Comparison of ENCODE assay signal across 9 cellular contexts in genomic region chr14:56002876-56003625, GRCh38.
DNase-seq lines count a peak whose midpoint lies in the region; ATAC-seq, FAIRE-seq and TF ChIP-seq lines count a peak whose summit lies in the region.
"Had no signal": no experiment of that assay in that cellular context is flagged by ENCODE, and none has a peak within 500 bp of the region (broad histone marks: within the 10 kb centered on the region; RNA-seq: fewer than 3 reads in every experiment).

No MANE protein-coding gene starts in this region.

- in situ Hi-C loops in GM13976 (cut with MboI; ENCODE audit: low sequenced_read_pairs, unreplicated experiment): no loop called here

- ATAC-seq in GM18511 (IDR thresholded peaks at IDR 0.05; ENCODE audit: unreplicated experiment) (peak; percentile 71), HG02798 (IDR thresholded peaks at IDR 0.05; ENCODE audit: poor library complexity, unreplicated experiment) (peak; percentile 61), memory B cell (ENCODE audit: low read depth) (peak; percentile 35), GM18858 (IDR thresholded peaks at IDR 0.05; ENCODE audit: unreplicated experiment) (no peak)

- H3K4me3 ChIP-seq in testis: no peak overlapping the region

- H3K27ac ChIP-seq in testis: no peak overlapping the region
- H3K27ac ChIP-seq: VCaP had no signal

- FAIRE-seq in D721Med (lab: Jason Lieb, UNC): no peak

- H3K27me3 ChIP-seq in testis: no peaks in the 10 kb centered on the region

- no peaks in the 10 kb centered on the region for H3K4me1 ChIP-seq in testis

- H3K27ac Mint-ChIP-seq in memory B cell: no peak overlapping the region

- peaks cover 1% of the 10 kb centered on the region for H3K9me3 Mint-ChIP-seq in memory B cell

- WGBS in testis, 2 donors: 81 to 85% methylated on average over 11 of the region's 11 CpGs

- no peaks in the 10 kb centered on the region for H3K36me3 Mint-ChIP-seq in memory B cell

- peaks cover 12% of the 10 kb centered on the region for H3K27me3 Mint-ChIP-seq in memory B cell

- no peak for TF ChIP-seq CTCF in GM13976 (IDR thresholded peaks at IDR 0.05; ENCODE audit: borderline replicate concordance, control extremely low read depth, extremely low read depth, insufficient read depth, missing control alignments)
- no peak for TF ChIP-seq CTCF in D721Med (IDR thresholded peaks at IDR 0.05; ENCODE audit: insufficient read depth, missing control alignments)
- no peak for TF ChIP-seq CTCF in testis (IDR thresholded peaks at IDR 0.05)

- no peaks in the 10 kb centered on the region for H3K36me3 ChIP-seq in testis (ENCODE audit: low read depth, missing control alignments)

- TF ChIP-seq POLR2A in testis (IDR thresholded peaks at IDR 0.05): no peak

- H3K4me3 Mint-ChIP-seq in memory B cell: no peak overlapping the region

- no peaks in the 10 kb centered on the region for H3K9me3 ChIP-seq in testis

- H3K4me1 Mint-ChIP-seq in memory B cell: peaks cover 10% of the 10 kb centered on the region

- DNase-seq in activated CD4-positive, alpha-beta T cell treated with anti-CD3 and anti-CD28 coated beads for 4 hours: peak; percentile 3 to 9
- DNase-seq in memory B cell (ENCODE audit: low spot score in 2 of 2) (no peak), GM13976 (ENCODE audit: low spot score) (no peak), D721Med (ENCODE audit: insufficient read length, low spot score) (no peak), testis (no peak)

- intact Hi-C loops in testis (cut with DNase I; ENCODE audit: low total_unique reads): no loop called here

Comparison
In these comparisons a context has a peak if more than half of its experiments do, and no peak if none do; other contexts are left out.
1. DNase-seq: peak in activated CD4-positive, alpha-beta T cell treated with anti-CD3 and anti-CD28 coated beads for 4 hours (2 of 2); none in memory B cell (0 of 2), GM13976 (single experiment), D721Med (single experiment) and testis (single experiment).